ENCODE assay signal across 13 cellular contexts in the genomic region with DNA sequence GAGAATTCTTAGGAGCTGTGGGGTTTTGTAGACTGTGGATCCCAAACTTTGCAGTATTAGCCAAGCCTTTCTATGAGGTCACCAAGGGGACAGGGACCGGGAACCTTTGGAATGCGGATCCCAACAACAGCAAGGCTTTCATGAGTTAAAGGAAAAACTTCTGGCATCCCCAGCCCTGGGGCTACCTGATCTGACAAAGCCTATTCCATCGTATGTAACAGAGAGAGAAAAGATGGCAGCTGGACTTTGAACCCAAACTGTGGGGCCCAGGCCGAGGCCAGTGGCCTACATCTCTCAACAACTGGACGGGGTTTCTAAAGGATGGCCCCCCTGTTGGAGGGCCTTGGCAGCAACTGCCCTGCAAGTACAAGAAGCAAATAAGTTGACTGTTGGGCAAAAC. TPM values are rescaled to one million over a fixed set of nuclear protein-coding genes. Genes with fewer than 3 reads are reported as not detected.
"Had no signal": no experiment of that assay in that cellular context is flagged by ENCODE, and none has a peak within 500 bp of the region (broad histone marks: within the 10 kb centered on the region; RNA-seq: fewer than 3 reads in every experiment).

No MANE protein-coding gene starts in this region.

RNA-seq across cellular contexts. Expression of a gene that starts 32.5 kb away (rescaled TPM):
- total RNA-seq: activated B cell treated with CpG ODN at 0.5 μM for 24 hours; activated CD4-positive, alpha-beta memory T cell treated with anti-CD3 and anti-CD28 coated beads, Interleukin-2, amount 10 ng/mL, durations not matched to agents 7 days and 5 days; activated CD4-positive, alpha-beta T cell treated with anti-CD3 and anti-CD28 coated beads, Interleukin-2, amount 10 ng/mL, durations not matched to agents 7 days and 5 days; activated T-cell treated with anti-CD3 and anti-CD28 coated beads, Interleukin-2, amount 50 U/mL, for 4 hours; adrenal gland; aorta; body of pancreas; chondrocyte; dermis blood vessel endothelial cell; esophagus muscularis mucosa; foreskin keratinocyte; gastrocnemius medialis; T-helper 17 cell had no signal
- polyA plus RNA-seq: adrenal gland, aorta, foreskin keratinocyte had no signal
